ENCODE assay signal across 25 cellular contexts in genomic region chr6:46451343-46451742, GRCh38. TPM values are rescaled to one million over a fixed set of nuclear protein-coding genes. Genes with fewer than 3 reads are reported as not detected.
"Had no signal": no experiment of that assay in that cellular context is flagged by ENCODE, and none has a peak within 500 bp of the region (broad histone marks: within the 10 kb centered on the region; RNA-seq: fewer than 3 reads in every experiment).

No MANE protein-coding gene starts in this region.

- H3K36me3 ChIP-seq: spleen, upper lobe of left lung had no signal

- H3K27me3 ChIP-seq: body of pancreas, cardiac muscle cell, gastroesophageal sphincter, spleen, testis, upper lobe of left lung had no signal

- H3K4me3 Mint-ChIP-seq: activated B cell treated with CpG ODN at 0.5 μM for 24 hours; activated CD4-positive, alpha-beta T cell treated with anti-CD3 and anti-CD28 coated beads for 36 hours; activated naive CD4-positive, alpha-beta T cell treated with anti-CD3 and anti-CD28 coated beads, Interleukin-2, amount 10 ng/mL, durations not matched to agents 7 days and 5 days; activated T-cell treated with anti-CD3 and anti-CD28 coated beads, Interleukin-2, amount 50 U/mL, for 72 hours; naive thymus-derived CD4-positive, alpha-beta T cell; neural crest cell; T-cell; T-helper 2 cell treated with Interferon-gamma antibody and Interleukin-4, amounts not matched to agents 5 μg/mL and 100 μg/mL, for 36 hours had no signal

- H3K9me3 ChIP-seq: body of pancreas, testis had no signal

- DNase-seq: activated B cell treated with CpG ODN at 0.5 μM for 24 hours; activated CD4-positive, alpha-beta T cell treated with anti-CD3 and anti-CD28 coated beads for 36 hours; activated CD4-positive, alpha-beta T cell treated with anti-CD3 and anti-CD28 coated beads, Interleukin-2, amount 50 U/mL, for 48 hours; activated effector memory CD4-positive, alpha-beta T cell treated with anti-CD3 and anti-CD28 coated beads, Interleukin-2, amount 50 U/mL, for 16 hours; activated naive CD4-positive, alpha-beta T cell treated with anti-CD3 and anti-CD28 coated beads, Interleukin-2, amount 10 ng/mL, durations not matched to agents 7 days and 5 days; activated T-cell treated with anti-CD3 and anti-CD28 coated beads, Interleukin-2, amount 50 U/mL, for 72 hours; body of pancreas; effector memory CD4-positive, alpha-beta T cell; head of caudate nucleus; kidney; naive thymus-derived CD4-positive, alpha-beta T cell; retina; spleen; stimulated activated CD4-positive, alpha-beta T cell treated with anti-CD3 and anti-CD28 coated beads, Interleukin-4, amount 100 ng/mL, for 1 hour; stimulated activated naive CD4-positive, alpha-beta T cell; T-cell; testis; upper lobe of left lung had no signal

- H3K36me3 Mint-ChIP-seq: activated naive CD4-positive, alpha-beta T cell treated with anti-CD3 and anti-CD28 coated beads, Interleukin-2, amount 10 ng/mL, durations not matched to agents 7 days and 5 days; T-cell had no signal

- H3K9me3 Mint-ChIP-seq: activated naive CD4-positive, alpha-beta T cell treated with anti-CD3 and anti-CD28 coated beads, Interleukin-2, amount 10 ng/mL, durations not matched to agents 7 days and 5 days; T-helper 2 cell treated with Interferon-gamma antibody and Interleukin-4, amounts not matched to agents 5 μg/mL and 100 μg/mL, for 36 hours had no signal

- H3K27ac Mint-ChIP-seq: activated B cell treated with CpG ODN at 0.5 μM for 24 hours; activated CD4-positive, alpha-beta T cell treated with anti-CD3 and anti-CD28 coated beads for 36 hours; activated naive CD4-positive, alpha-beta T cell treated with anti-CD3 and anti-CD28 coated beads, Interleukin-2, amount 10 ng/mL, durations not matched to agents 7 days and 5 days; activated T-cell treated with anti-CD3 and anti-CD28 coated beads, Interleukin-2, amount 50 U/mL, for 72 hours; naive thymus-derived CD4-positive, alpha-beta T cell; T-cell; T-helper 2 cell treated with Interferon-gamma antibody and Interleukin-4, amounts not matched to agents 5 μg/mL and 100 μg/mL, for 36 hours had no signal

- H3K27ac ChIP-seq: body of pancreas, cardiac muscle cell, spleen, testis, upper lobe of left lung had no signal

- H3K4me1 ChIP-seq: spleen, testis had no signal

- H3K4me3 ChIP-seq: body of pancreas, cardiac muscle cell, gastroesophageal sphincter, lung, spleen, testis, upper lobe of left lung had no signal

- H3K4me1 Mint-ChIP-seq: activated B cell treated with CpG ODN at 0.5 μM for 24 hours; activated CD4-positive, alpha-beta T cell treated with anti-CD3 and anti-CD28 coated beads for 36 hours; activated naive CD4-positive, alpha-beta T cell treated with anti-CD3 and anti-CD28 coated beads, Interleukin-2, amount 10 ng/mL, durations not matched to agents 7 days and 5 days; naive thymus-derived CD4-positive, alpha-beta T cell; neural crest cell; T-cell had no signal

- ATAC-seq: activated CD4-positive, alpha-beta T cell treated with anti-CD3 and anti-CD28 coated beads for 36 hours; activated T-cell treated with anti-CD3 and anti-CD28 coated beads, Interleukin-2, amount 50 U/mL, for 72 hours; body of pancreas; esophagus mucosa; gastroesophageal sphincter; left lobe of liver; naive thymus-derived CD4-positive, alpha-beta T cell; T-cell had no signal

RNA-seq across cellular contexts. Expression of gene RCAN2, which starts 39.9 kb away (rescaled TPM):
- total RNA-seq: activated B cell treated with CpG ODN at 0.5 μM for 24 hours had no signal
- polyA plus RNA-seq: naive thymus-derived CD4-positive, alpha-beta T cell had no signal
